Comparison of ENCODE assay signal across 23 cellular contexts in genomic region chr20:51061646-51062045, GRCh38. TPM values are rescaled to one million over a fixed set of nuclear protein-coding genes. Genes with fewer than 3 reads are reported as not detected.
DNase-seq lines count a peak whose midpoint lies in the region; ATAC-seq, FAIRE-seq and TF ChIP-seq lines count a peak whose summit lies in the region.
"Had no signal": no experiment of that assay in that cellular context is flagged by ENCODE, and none has a peak within 500 bp of the region (broad histone marks: within the 10 kb centered on the region; RNA-seq: fewer than 3 reads in every experiment).

No MANE protein-coding gene starts in this region.

- no peak overlapping the region for H3K4me3 Mint-ChIP-seq in activated CD8-positive, alpha-beta T cell treated with anti-CD3 and anti-CD28 coated beads for 36 hours
- H3K4me3 Mint-ChIP-seq in activated CD8-positive, alpha-beta T cell treated with anti-CD3 and anti-CD28 coated beads, Interleukin-2, amount 10 ng/mL, durations not matched to agents 7 days and 5 days = no peak overlapping the region
- H3K4me3 Mint-ChIP-seq in activated naive CD8-positive, alpha-beta T cell treated with anti-CD3 and anti-CD28 coated beads for 36 hours = peak overlapping the region; percentile 2
- H3K4me3 Mint-ChIP-seq in stimulated activated naive CD8-positive, alpha-beta T cell treated with anti-CD3 and anti-CD28 coated beads, Interleukin-15, Interleukin-2, amounts not matched to agents 100 ng/mL and 50 ng/mL, for 24 hours = peak overlapping the region; percentile 71
- H3K4me3 Mint-ChIP-seq: CD4-positive, alpha-beta T cell had no signal

- CTCF ChIA-PET in activated CD8-positive, alpha-beta T cell treated with anti-CD3 and anti-CD28 coated beads for 36 hours (lab: Charles Lee) = no interaction called here
- CTCF ChIA-PET in activated CD8-positive, alpha-beta T cell treated with anti-CD3 and anti-CD28 coated beads, Interleukin-2, amount 10 ng/mL, durations not matched to agents 7 days and 5 days (lab: Charles Lee) = no interaction called here

- H3K4me1 Mint-ChIP-seq in activated CD8-positive, alpha-beta T cell treated with anti-CD3 and anti-CD28 coated beads for 36 hours (ENCODE audit: low read depth) = peaks cover 52% of the 10 kb centered on the region
- no peaks in the 10 kb centered on the region for H3K4me1 Mint-ChIP-seq in activated CD8-positive, alpha-beta T cell treated with anti-CD3 and anti-CD28 coated beads, Interleukin-2, amount 10 ng/mL, durations not matched to agents 7 days and 5 days (ENCODE audit: low read depth)
- peaks cover 35% of the 10 kb centered on the region for H3K4me1 Mint-ChIP-seq in activated naive CD8-positive, alpha-beta T cell treated with anti-CD3 and anti-CD28 coated beads for 36 hours
- peaks cover 67% of the 10 kb centered on the region for H3K4me1 Mint-ChIP-seq in stimulated activated naive CD8-positive, alpha-beta T cell treated with anti-CD3 and anti-CD28 coated beads, Interleukin-15, Interleukin-2, amounts not matched to agents 100 ng/mL and 50 ng/mL, for 24 hours (ENCODE audit: low read depth)

- peaks cover 34% of the 10 kb centered on the region for H3K27me3 Mint-ChIP-seq in activated CD8-positive, alpha-beta T cell treated with anti-CD3 and anti-CD28 coated beads for 36 hours
- H3K27me3 Mint-ChIP-seq in activated CD8-positive, alpha-beta T cell treated with anti-CD3 and anti-CD28 coated beads, Interleukin-2, amount 10 ng/mL, durations not matched to agents 7 days and 5 days (ENCODE audit: low read depth) = peaks cover 11% of the 10 kb centered on the region
- H3K27me3 Mint-ChIP-seq in activated naive CD8-positive, alpha-beta T cell treated with anti-CD3 and anti-CD28 coated beads for 36 hours = peaks cover 44% of the 10 kb centered on the region
- H3K27me3 Mint-ChIP-seq in stimulated activated naive CD8-positive, alpha-beta T cell treated with anti-CD3 and anti-CD28 coated beads, Interleukin-15, Interleukin-2, amounts not matched to agents 100 ng/mL and 50 ng/mL, for 24 hours = peaks cover 41% of the 10 kb centered on the region

- intact Hi-C loops in activated CD8-positive, alpha-beta T cell treated with anti-CD3 and anti-CD28 coated beads for 36 hours (cut with micrococcal nuclease) = loop anchor here (10.0 kb wide), 1 partner anchor 63 kb away; no protein-coding TSS in a partner anchor

- POLR2A ChIA-PET in activated CD8-positive, alpha-beta T cell treated with anti-CD3 and anti-CD28 coated beads for 36 hours (lab: Charles Lee) = no interaction called here
- POLR2A ChIA-PET in activated CD8-positive, alpha-beta T cell treated with anti-CD3 and anti-CD28 coated beads, Interleukin-2, amount 10 ng/mL, durations not matched to agents 7 days and 5 days (lab: Charles Lee) = no interaction called here

- no peak for TF ChIP-seq CTCF in activated CD8-positive, alpha-beta T cell treated with anti-CD3 and anti-CD28 coated beads for 36 hours (IDR thresholded peaks at IDR 0.05)

- H3K27ac Mint-ChIP-seq in activated CD8-positive, alpha-beta T cell treated with anti-CD3 and anti-CD28 coated beads for 36 hours = peak overlapping the region; percentile 86
- no peak overlapping the region for H3K27ac Mint-ChIP-seq in activated CD8-positive, alpha-beta T cell treated with anti-CD3 and anti-CD28 coated beads, Interleukin-2, amount 10 ng/mL, durations not matched to agents 7 days and 5 days
- H3K27ac Mint-ChIP-seq in activated naive CD4-positive, alpha-beta T cell treated with anti-CD3 and anti-CD28 coated beads, Interleukin-2, amount 50 U/mL, for 72 hours = peak overlapping the region; percentile 79 to 83
- peak overlapping the region; percentile 85 for H3K27ac Mint-ChIP-seq in activated naive CD8-positive, alpha-beta T cell treated with anti-CD3 and anti-CD28 coated beads for 36 hours
- peak overlapping the region; percentile 92 for H3K27ac Mint-ChIP-seq in stimulated activated naive CD8-positive, alpha-beta T cell treated with anti-CD3 and anti-CD28 coated beads, Interleukin-15, Interleukin-2, amounts not matched to agents 100 ng/mL and 50 ng/mL, for 24 hours
- H3K27ac Mint-ChIP-seq: CD4-positive, alpha-beta T cell had no signal

- peak; percentile 34 for ATAC-seq in activated CD8-positive, alpha-beta T cell treated with anti-CD3 and anti-CD28 coated beads for 36 hours
- ATAC-seq in activated CD8-positive, alpha-beta T cell treated with anti-CD3 and anti-CD28 coated beads, Interleukin-2, amount 10 ng/mL, durations not matched to agents 7 days and 5 days = no peak
- ATAC-seq in activated naive CD4-positive, alpha-beta T cell treated with anti-CD3 and anti-CD28 coated beads, Interleukin-2, amount 50 U/mL, for 72 hours = peak; percentile 50 to 65
- ATAC-seq in GM19035 (IDR thresholded peaks at IDR 0.05; ENCODE audit: unreplicated experiment) = no peak
- ATAC-seq: A549, PC-3 had no signal

- peaks cover 5% of the 10 kb centered on the region for H3K36me3 Mint-ChIP-seq in activated CD8-positive, alpha-beta T cell treated with anti-CD3 and anti-CD28 coated beads for 36 hours (ENCODE audit: low read depth)
- H3K36me3 Mint-ChIP-seq in activated CD8-positive, alpha-beta T cell treated with anti-CD3 and anti-CD28 coated beads, Interleukin-2, amount 10 ng/mL, durations not matched to agents 7 days and 5 days (ENCODE audit: low read depth) = no peaks in the 10 kb centered on the region
- H3K36me3 Mint-ChIP-seq in activated naive CD4-positive, alpha-beta T cell treated with anti-CD3 and anti-CD28 coated beads, Interleukin-2, amount 50 U/mL, for 72 hours = peaks cover 0 to 23% of the 10 kb centered on the region in 2 donors
- H3K36me3 Mint-ChIP-seq in activated naive CD8-positive, alpha-beta T cell treated with anti-CD3 and anti-CD28 coated beads for 36 hours = peaks cover 2% of the 10 kb centered on the region
- H3K36me3 Mint-ChIP-seq in stimulated activated naive CD8-positive, alpha-beta T cell treated with anti-CD3 and anti-CD28 coated beads, Interleukin-15, Interleukin-2, amounts not matched to agents 100 ng/mL and 50 ng/mL, for 24 hours (ENCODE audit: low read depth) = peaks cover 9% of the 10 kb centered on the region

- H3K9me3 Mint-ChIP-seq in activated CD8-positive, alpha-beta T cell treated with anti-CD3 and anti-CD28 coated beads for 36 hours = peaks cover 20% of the 10 kb centered on the region
- no peaks in the 10 kb centered on the region for H3K9me3 Mint-ChIP-seq in activated CD8-positive, alpha-beta T cell treated with anti-CD3 and anti-CD28 coated beads, Interleukin-2, amount 10 ng/mL, durations not matched to agents 7 days and 5 days (ENCODE audit: insufficient read depth)
- peaks cover 0 to 3% of the 10 kb centered on the region in 2 donors for H3K9me3 Mint-ChIP-seq in activated naive CD4-positive, alpha-beta T cell treated with anti-CD3 and anti-CD28 coated beads, Interleukin-2, amount 50 U/mL, for 72 hours
- H3K9me3 Mint-ChIP-seq in activated naive CD8-positive, alpha-beta T cell treated with anti-CD3 and anti-CD28 coated beads for 36 hours = peaks cover 9% of the 10 kb centered on the region
- peaks cover 10% of the 10 kb centered on the region for H3K9me3 Mint-ChIP-seq in stimulated activated naive CD8-positive, alpha-beta T cell treated with anti-CD3 and anti-CD28 coated beads, Interleukin-15, Interleukin-2, amounts not matched to agents 100 ng/mL and 50 ng/mL, for 24 hours
- H3K9me3 Mint-ChIP-seq: CD4-positive, alpha-beta T cell had no signal

- FAIRE-seq in frontal cortex (lab: Jason Lieb, UNC) = no peak
- FAIRE-seq: A549, D721Med, H54 had no signal

- no peak for DNase-seq in activated CD8-positive, alpha-beta T cell treated with anti-CD3 and anti-CD28 coated beads for 36 hours
- no peak for DNase-seq in activated CD8-positive, alpha-beta T cell treated with anti-CD3 and anti-CD28 coated beads, Interleukin-2, amount 10 ng/mL, durations not matched to agents 7 days and 5 days
- DNase-seq in activated naive CD4-positive, alpha-beta T cell treated with anti-CD3 and anti-CD28 coated beads, Interleukin-2, amount 50 U/mL, for 72 hours (ENCODE audit: low spot score in 2 of 2) = no peak
- no peak for DNase-seq in activated naive CD4-positive, alpha-beta T cell treated with Interleukin-2 at 50 U/mL for 16 hours
- DNase-seq in activated naive CD8-positive, alpha-beta T cell treated with anti-CD3 and anti-CD28 coated beads for 36 hours = no peak
- DNase-seq in frontal cortex (ENCODE audit: low spot score in 2 of 2) = no peak
- DNase-seq: AML-193; CD4-positive, alpha-beta T cell; NCI-H1092; NCI-H1436; NCI-H187; NCI-H2081 treated with DMSO at 0.1 percent for 48 hours; NCI-H2171; NCI-H345; NCI-H510A treated with DMSO at 0.1 percent for 48 hours; NCI-H774; PC-3 had no signal

RNA-seq across cellular contexts. Expression of gene KCNG1, which starts 38.7 kb away (rescaled TPM):
- total RNA-seq in activated CD8-positive, alpha-beta T cell treated with anti-CD3 and anti-CD28 coated beads for 36 hours = 1 to 10 TPM; 1.8 TPM
- total RNA-seq in activated CD8-positive, alpha-beta T cell treated with anti-CD3 and anti-CD28 coated beads, Interleukin-2, amount 10 ng/mL, durations not matched to agents 7 days and 5 days = not detected
- total RNA-seq in activated naive CD4-positive, alpha-beta T cell treated with anti-CD3 and anti-CD28 coated beads, Interleukin-2, amount 50 U/mL, for 72 hours = under 1 TPM in 1 of 2 donors, not detected in 1; 0.86 TPM
- total RNA-seq in activated naive CD8-positive, alpha-beta T cell treated with anti-CD3 and anti-CD28 coated beads for 36 hours = 1 to 10 TPM; 1.0 to 1.2 TPM
- total RNA-seq in frontal cortex = 22.4 TPM
- total RNA-seq: CD4-positive, alpha-beta T cell; HT-29 had no signal

Comparison
In these comparisons a context has a peak if more than half of its experiments do, and no peak if none do; other contexts are left out.
1. ATAC-seq: peak in activated CD8-positive, alpha-beta T cell treated with anti-CD3 and anti-CD28 coated beads for 36 hours (single experiment) and activated naive CD4-positive, alpha-beta T cell treated with anti-CD3 and anti-CD28 coated beads, Interleukin-2, amount 50 U/mL, for 72 hours (2 of 2); none in activated CD8-positive, alpha-beta T cell treated with anti-CD3 and anti-CD28 coated beads, Interleukin-2, amount 10 ng/mL, durations not matched to agents 7 days and 5 days (single experiment) and GM19035 (single experiment).
2. H3K4me3 Mint-ChIP-seq: peak in activated naive CD8-positive, alpha-beta T cell treated with anti-CD3 and anti-CD28 coated beads for 36 hours (single experiment) and stimulated activated naive CD8-positive, alpha-beta T cell treated with anti-CD3 and anti-CD28 coated beads, Interleukin-15, Interleukin-2, amounts not matched to agents 100 ng/mL and 50 ng/mL, for 24 hours (single experiment); none in activated CD8-positive, alpha-beta T cell treated with anti-CD3 and anti-CD28 coated beads for 36 hours (single experiment) and activated CD8-positive, alpha-beta T cell treated with anti-CD3 and anti-CD28 coated beads, Interleukin-2, amount 10 ng/mL, durations not matched to agents 7 days and 5 days (single experiment).